32 cellular contexts compared by ENCODE assay signal in the genomic region with DNA sequence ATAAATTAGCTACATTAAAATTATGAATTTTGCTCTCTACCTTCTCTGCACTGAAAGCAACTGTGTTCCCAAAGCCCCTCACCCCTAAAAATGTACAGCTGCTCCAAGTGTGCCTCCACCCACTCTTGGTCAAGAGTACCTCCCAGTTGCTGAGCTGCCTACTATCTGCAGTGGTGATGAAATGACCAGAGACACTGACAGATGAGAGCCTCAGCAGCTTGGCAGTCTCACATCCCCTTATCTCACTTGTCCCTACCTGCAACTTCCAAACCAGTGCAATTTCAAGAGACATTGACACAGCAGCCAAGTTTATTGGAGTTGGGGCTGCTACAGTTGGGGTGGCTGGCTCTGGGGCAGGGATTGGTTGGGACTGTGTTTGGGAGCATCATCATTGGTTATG. TPM values are rescaled to one million over a fixed set of nuclear protein-coding genes. Genes with fewer than 3 reads are reported as not detected.
"Had no signal": no experiment of that assay in that cellular context is flagged by ENCODE, and none has a peak within 500 bp of the region (broad histone marks: within the 10 kb centered on the region; RNA-seq: fewer than 3 reads in every experiment).

No MANE protein-coding gene starts in this region.

- H3K4me1 ChIP-seq: colonic mucosa, esophagus muscularis mucosa, esophagus squamous epithelium, foreskin keratinocyte, gastrocnemius medialis, gastroesophageal sphincter, heart left ventricle, heart right ventricle had no signal

- H3K36me3 ChIP-seq: colonic mucosa, esophagus muscularis mucosa, esophagus squamous epithelium, gastrocnemius medialis, gastroesophageal sphincter, heart left ventricle, heart right ventricle had no signal

- H3K4me2 ChIP-seq: hepatocyte had no signal

- H2AFZ ChIP-seq: hepatocyte had no signal

- H3K27ac ChIP-seq: colonic mucosa, coronary artery, dorsolateral prefrontal cortex, epithelial cell of prostate, esophagus muscularis mucosa, esophagus squamous epithelium, foreskin keratinocyte, gastrocnemius medialis, gastroesophageal sphincter, heart left ventricle, heart right ventricle, hepatocyte had no signal

- ATAC-seq: effector memory CD8-positive, alpha-beta T cell; esophagus mucosa; foreskin keratinocyte; gastrocnemius medialis; gastroesophageal sphincter; heart left ventricle; heart right ventricle had no signal

- DNase-seq: colonic mucosa; cortex of kidney; dermis blood vessel endothelial cell; dorsolateral prefrontal cortex; effector CD4-positive, alpha-beta T cell; effector CD8-positive, alpha-beta T cell; effector memory CD4-positive, alpha-beta T cell; effector memory CD8-positive, alpha-beta T cell; endodermal cell; erythroblast; esophagus squamous epithelium; foreskin fibroblast; foreskin keratinocyte; foreskin melanocyte; gastrocnemius medialis; glutamatergic neuron; head of caudate nucleus; heart left ventricle; heart right ventricle had no signal

- H3K79me2 ChIP-seq: hepatocyte had no signal

- FAIRE-seq: colon, endometrium, endothelial cell of umbilical vein, frontal cortex had no signal

- H3K9me3 ChIP-seq: colonic mucosa, esophagus muscularis mucosa, esophagus squamous epithelium, gastrocnemius medialis, gastroesophageal sphincter had no signal

- H3K27me3 ChIP-seq: colonic mucosa, esophagus muscularis mucosa, esophagus squamous epithelium, foreskin keratinocyte, gastrocnemius medialis, gastroesophageal sphincter, hepatocyte had no signal

- H3K4me3 ChIP-seq: colonic mucosa, coronary artery, dorsolateral prefrontal cortex, esophagus muscularis mucosa, esophagus squamous epithelium, gastrocnemius medialis, gastroesophageal sphincter, heart left ventricle, heart right ventricle, hepatocyte had no signal

RNA-seq across cellular contexts. Expression of gene COL6A5, which starts 52.2 kb away (rescaled TPM):
- total RNA-seq: dermis blood vessel endothelial cell, dermis microvascular lymphatic vessel endothelial cell, endothelial cell of umbilical vein, epithelial cell of proximal tubule, esophagus muscularis mucosa, foreskin keratinocyte, gastrocnemius medialis, glomerular endothelial cell, heart right ventricle had no signal
- polyA plus RNA-seq: endothelial cell of umbilical vein, foreskin keratinocyte, heart left ventricle, heart right ventricle had no signal
